10 cellular contexts compared by ENCODE assay signal in the genomic region with DNA sequence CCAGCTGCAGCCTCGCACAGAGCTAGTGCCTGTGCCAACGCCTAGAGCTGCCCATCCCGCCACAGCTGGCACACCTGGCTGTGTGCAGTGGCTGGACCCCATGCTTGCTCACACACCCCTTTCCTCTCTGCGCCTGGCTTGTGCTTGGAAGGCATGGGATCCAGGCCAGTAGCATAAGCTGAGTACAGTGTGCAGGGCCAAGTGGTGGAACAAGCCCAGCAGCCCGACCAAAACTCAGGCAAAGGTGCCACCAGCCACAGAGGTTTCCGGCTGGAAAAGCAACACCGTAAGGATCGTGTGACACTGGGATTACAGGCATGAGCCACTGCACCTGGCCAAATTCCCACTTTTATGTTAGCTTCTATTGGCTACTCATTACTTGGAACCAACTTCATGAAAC.
"Had no signal": no experiment of that assay in that cellular context is flagged by ENCODE, and none has a peak within 500 bp of the region (broad histone marks: within the 10 kb centered on the region; RNA-seq: fewer than 3 reads in every experiment).

No MANE protein-coding gene starts in this region.

- FAIRE-seq: HTR-8/SVneo, K562 had no signal

- DNase-seq: GM23248, GOT3, H7, HFFc6, IMR-90, KG1 had no signal

- H2AFZ ChIP-seq: GM23248 had no signal

- H3K4me3 ChIP-seq: GM23248, HAP-1, K562 had no signal

- H3K9ac ChIP-seq: GM23248 had no signal

- H3K9me3 ChIP-seq: HAP-1 had no signal

- ATAC-seq: HCT116, K562 had no signal

- H3K27ac ChIP-seq: GM23248 had no signal

- H3K4me1 ChIP-seq: HAP-1 had no signal
